In genomic region chr16:20868890-20869289, GRCh38 we compare ENCODE assay signal across 9 cellular contexts. TPM values are rescaled to one million over a fixed set of nuclear protein-coding genes. Genes with fewer than 3 reads are reported as not detected.
DNase-seq lines count a peak whose midpoint lies in the region; ATAC-seq, FAIRE-seq and TF ChIP-seq lines count a peak whose summit lies in the region.
"Had no signal": no experiment of that assay in that cellular context is flagged by ENCODE, and none has a peak within 500 bp of the region (broad histone marks: within the 10 kb centered on the region; RNA-seq: fewer than 3 reads in every experiment).

No MANE protein-coding gene starts in this region.

- peaks cover 24% of the 10 kb centered on the region for H3K4me1 Mint-ChIP-seq in neural progenitor cell
- peaks cover 27 to 37% of the 10 kb centered on the region in 2 donors for H3K4me1 Mint-ChIP-seq in immature natural killer cell

- H3K27me3 Mint-ChIP-seq in neural progenitor cell (ENCODE audit: insufficient read depth, low read depth) (peaks cover under 1% of the 10 kb centered on the region), immature natural killer cell (ENCODE audit: low read depth in 3 of 3) (peaks cover 0 to 1% (median 1%) of the 10 kb centered on the region in 3 donors)

- no peak overlapping the region for H3K9ac ChIP-seq in neural progenitor cell

- H3K27me3 ChIP-seq in RWPE2 (ENCODE audit: insufficient read depth, poor library complexity, severe bottlenecking), result no peaks in the 10 kb centered on the region
- H3K27me3 ChIP-seq in neural progenitor cell, result no peaks in the 10 kb centered on the region

- H3K36me3 ChIP-seq in RWPE2 (ENCODE audit: low read depth) (no peaks in the 10 kb centered on the region), neural progenitor cell (no peaks in the 10 kb centered on the region)

- no peak overlapping the region for H2AFZ ChIP-seq in neural progenitor cell (replicated peaks)
- H2AFZ ChIP-seq: PC-9 had no signal

- H3K4me1 ChIP-seq in RWPE2 (ENCODE audit: insufficient read depth, poor library complexity, severe bottlenecking) (peaks cover 52% of the 10 kb centered on the region), neural progenitor cell (peaks cover 28% of the 10 kb centered on the region)

- H3K79me2 ChIP-seq in neural progenitor cell (ENCODE audit: low read depth), result peaks cover 70% of the 10 kb centered on the region

- TF ChIP-seq CTCF in AG09319 (IDR thresholded peaks at IDR 0.05; ENCODE audit: low read depth, low read length) (no peak), RWPE2 (IDR thresholded peaks at IDR 0.05; ENCODE audit: poor library complexity, severe bottlenecking) (no peak), fibroblast of villous mesenchyme (IDR thresholded peaks at IDR 0.05; ENCODE audit: insufficient read depth, low read depth, low read length) (no peak), neural progenitor cell (IDR thresholded peaks at IDR 0.05) (no peak)

- TF ChIP-seq POLR2A in GM12891 (IDR thresholded peaks at IDR 0.05; ENCODE audit: low read depth, low read length), result no peak

- DNase-seq in AG09319 (ENCODE audit: extremely low read depth, low read depth) (peak; percentile 45), RWPE2 (ENCODE audit: low spot score) (no peak), fibroblast of villous mesenchyme (ENCODE audit: low read depth) (peak; percentile 72), neural progenitor cell (ENCODE audit: low spot score) (peak; percentile 16), immature natural killer cell (no peak), GM12891 (ENCODE audit: insufficient read length, low spot score) (no peak)

- no peaks in the 10 kb centered on the region for H3K9me3 ChIP-seq in RWPE2 (ENCODE audit: severe bottlenecking)
- no peaks in the 10 kb centered on the region for H3K9me3 ChIP-seq in neural progenitor cell (ENCODE audit: low read depth)

- peak; percentile 45 for ATAC-seq in RWPE2 (ENCODE audit: low read depth)
- no peak for ATAC-seq in GM21390 (IDR thresholded peaks at IDR 0.05; ENCODE audit: unreplicated experiment)
- ATAC-seq in GM21515 (IDR thresholded peaks at IDR 0.05; ENCODE audit: unreplicated experiment), result no peak

- no peak overlapping the region for H3K27ac Mint-ChIP-seq in neural progenitor cell
- H3K27ac Mint-ChIP-seq in immature natural killer cell, result no peak overlapping the region

- H4K20me1 ChIP-seq in neural progenitor cell (ENCODE audit: low read depth), result peaks cover 31% of the 10 kb centered on the region

- H3K27ac ChIP-seq in RWPE2 (ENCODE audit: poor library complexity, severe bottlenecking) (peak overlapping the region; percentile 96), neural progenitor cell (no peak overlapping the region)
- H3K27ac ChIP-seq: PC-9 had no signal

- H3F3A ChIP-seq in neural progenitor cell (ENCODE audit: low read depth), result peaks cover 25% of the 10 kb centered on the region

- no peaks in the 10 kb centered on the region for H3K9me3 Mint-ChIP-seq in neural progenitor cell
- no peaks in the 10 kb centered on the region for H3K9me3 Mint-ChIP-seq in immature natural killer cell

- H3K36me3 Mint-ChIP-seq in neural progenitor cell (no peaks in the 10 kb centered on the region), immature natural killer cell (no peaks in the 10 kb centered on the region)

- no peak overlapping the region for H3K4me2 ChIP-seq in neural progenitor cell
- H3K4me2 ChIP-seq: PC-9 had no signal

- no peak for FAIRE-seq in GM12891 (lab: Jason Lieb, UNC)

- H3K4me3 ChIP-seq in RWPE2 (ENCODE audit: severe bottlenecking), result no peak overlapping the region
- H3K4me3 ChIP-seq in fibroblast of villous mesenchyme (ENCODE audit: low read depth, low read length), result peak overlapping the region; percentile 11
- no peak overlapping the region for H3K4me3 ChIP-seq in neural progenitor cell
- H3K4me3 ChIP-seq: PC-9 had no signal

- H3K4me3 Mint-ChIP-seq in neural progenitor cell, result no peak overlapping the region
- H3K4me3 Mint-ChIP-seq in immature natural killer cell, result no peak overlapping the region

TF ChIP-seq in GM12891, 5 proteins besides CTCF, POLR2A, EP300 and RAD21:
- TF ChIP-seq SPI1 (IDR thresholded peaks at IDR 0.05; ENCODE audit: low read depth, low read length), result no peak
- no peak for TF ChIP-seq TAF1 (IDR thresholded peaks at IDR 0.05; ENCODE audit: low read depth, low read length)
- TF ChIP-seq PAX5 (IDR thresholded peaks at IDR 0.05; ENCODE audit: insufficient read depth, low read length, severe bottlenecking), result no peak
- TF ChIP-seq POLR2AphosphoS5 (IDR thresholded peaks at IDR 0.05; ENCODE audit: low read depth, low read length), result no peak
- TF ChIP-seq POU2F2 (IDR thresholded peaks at IDR 0.05; ENCODE audit: low read depth, low read length), result no peak

RNA-seq across cellular contexts. Expression of gene DCUN1D3, which starts 31.3 kb away (rescaled TPM):
- total RNA-seq in fibroblast of villous mesenchyme (24.5 and 52.2 TPM in 2 replicates), neural progenitor cell (ENCODE audit: low replicate concordance) (15.4 and 18.2 TPM in 2 replicates)
- 1 to 10 TPM in 1 of 3 donors, under 1 TPM in 2; 0.06 to 1.5 (median 0.74) TPM for polyA plus RNA-seq in immature natural killer cell
- 1.9 TPM for polyA plus RNA-seq in GM12891 (2012; ENCODE audit: low read depth, missing spikeins)

RNA-seq across cellular contexts. Expression of gene LYRM1, which starts 31.7 kb away (rescaled TPM):
- total RNA-seq in fibroblast of villous mesenchyme, result 28.0 and 59.2 TPM in 2 replicates
- 60.5 and 61.8 TPM in 2 replicates for total RNA-seq in neural progenitor cell (ENCODE audit: low replicate concordance)
- polyA plus RNA-seq in immature natural killer cell, result 10 to 100 TPM; 23.8 to 37.1 (median 36.4) TPM
- polyA plus RNA-seq in GM12891 (2012; ENCODE audit: low read depth, missing spikeins), result 32.4 TPM

Comparison
In these comparisons a context has a peak if more than half of its experiments do, and no peak if none do; other contexts are left out.
1. DNase-seq: peak in AG09319 (single experiment), fibroblast of villous mesenchyme (single experiment) and neural progenitor cell (single experiment); none in RWPE2 (single experiment), immature natural killer cell (0 of 3) and GM12891 (single experiment).